Comparison of ENCODE assay signal across 8 cellular contexts in genomic region chr10:62638062-62638477, GRCh38.
DNase-seq lines count a peak whose midpoint lies in the region; ATAC-seq, FAIRE-seq and TF ChIP-seq lines count a peak whose summit lies in the region.

No MANE protein-coding gene starts in this region.

- TF ChIP-seq POLR2A in uterus (IDR thresholded peaks at IDR 0.05), result no peak

- DNase-seq in CD1c-positive myeloid dendritic cell (ENCODE audit: extremely low spot score), result peak; percentile 95
- peak; percentile 67 for DNase-seq in MM.1S
- DNase-seq in cardiac muscle cell (ENCODE audit: low read depth in 1 of 2, low spot score in 1 of 2), result peak; percentile 23 to 88
- DNase-seq in uterus, result peak; percentile 24 to 27
- DNase-seq in PC-9, result no peak
- no peak for DNase-seq in urothelium cell line (ENCODE audit: low spot score)
- no peak for DNase-seq in SHP77 (lab: John Stamatoyannopoulos, UW)

- H3K36me3 ChIP-seq in MM.1S (replicated peaks; ENCODE audit: insufficient read depth, low read length), result no peaks in the 10 kb centered on the region
- H3K36me3 ChIP-seq in cardiac muscle cell, result no peaks in the 10 kb centered on the region
- H3K36me3 ChIP-seq in uterus, result no peaks in the 10 kb centered on the region
- H3K36me3 ChIP-seq in PC-9 (ENCODE audit: low read depth), result no peaks in the 10 kb centered on the region

- peaks cover 32% of the 10 kb centered on the region for H3K4me1 ChIP-seq in MM.1S (ENCODE audit: low read length)
- peaks cover 17% of the 10 kb centered on the region for H3K4me1 ChIP-seq in cardiac muscle cell (ENCODE audit: low read depth)
- H3K4me1 ChIP-seq in uterus, result no peaks in the 10 kb centered on the region
- no peaks in the 10 kb centered on the region for H3K4me1 ChIP-seq in PC-9 (replicated peaks; ENCODE audit: insufficient read depth)

- H3F3A ChIP-seq in MM.1S (ENCODE audit: insufficient read depth, low read length) (peaks cover 24% of the 10 kb centered on the region), PC-9 (ENCODE audit: insufficient read depth, low read depth) (no peaks in the 10 kb centered on the region)

- CTCF ChIA-PET in PC-9 (lab: Charles Lee), result no interaction called here

- H3K4me3 ChIP-seq in MM.1S (ENCODE audit: low read length), result peak overlapping the region; percentile 28; the same call in 1 of the 2 replicates
- no peak overlapping the region for H3K4me3 ChIP-seq in cardiac muscle cell
- no peak overlapping the region for H3K4me3 ChIP-seq in uterus
- no peak overlapping the region for H3K4me3 ChIP-seq in PC-9

- no TSS peak for BruUV-seq in PC-9 (replicated peaks; lab: Mats Ljungman, UMichigan)

- no peaks in the 10 kb centered on the region for H3K27me3 ChIP-seq in MM.1S (replicated peaks; ENCODE audit: insufficient read depth, low read length)
- no peaks in the 10 kb centered on the region for H3K27me3 ChIP-seq in cardiac muscle cell
- H3K27me3 ChIP-seq in uterus, result no peaks in the 10 kb centered on the region
- H3K27me3 ChIP-seq in PC-9 (ENCODE audit: insufficient read depth, low read depth), result no peaks in the 10 kb centered on the region

- POLR2A ChIA-PET in PC-9 (lab: Charles Lee; ENCODE audit: unreplicated experiment), result no interaction called here

- H3K9me2 ChIP-seq in MM.1S (replicated peaks; ENCODE audit: insufficient read depth, low read length) (no peaks in the 10 kb centered on the region), PC-9 (ENCODE audit: insufficient read depth) (no peaks in the 10 kb centered on the region)

- H3K9ac ChIP-seq in MM.1S (ENCODE audit: low read length), result peak overlapping the region; percentile 42; the same call in 1 of the 2 replicates

- no peak for TF ChIP-seq CTCF in MM.1S (IDR thresholded peaks at IDR 0.05; ENCODE audit: low read length)
- TF ChIP-seq CTCF in cardiac muscle cell (IDR thresholded peaks at IDR 0.05; ENCODE audit: low read depth, low read length), result no peak
- TF ChIP-seq CTCF in uterus (IDR thresholded peaks at IDR 0.05), result no peak
- no peak for TF ChIP-seq CTCF in PC-9 (conservative IDR thresholded peaks at IDR 0.05)

- ATAC-seq in GM21529 (IDR thresholded peaks at IDR 0.05; ENCODE audit: unreplicated experiment), result peak; percentile 48

- H3K9me3 ChIP-seq in MM.1S (replicated peaks; ENCODE audit: insufficient read depth, low read length), result no peaks in the 10 kb centered on the region
- no peaks in the 10 kb centered on the region for H3K9me3 ChIP-seq in cardiac muscle cell (ENCODE audit: low read depth)
- no peaks in the 10 kb centered on the region for H3K9me3 ChIP-seq in uterus
- no peaks in the 10 kb centered on the region for H3K9me3 ChIP-seq in PC-9 (ENCODE audit: insufficient read depth, low read depth)

- peak overlapping the region; percentile 80 for H3K4me2 ChIP-seq in MM.1S (ENCODE audit: low read depth, low read length)
- H3K4me2 ChIP-seq in PC-9, result no peak overlapping the region

- intact Hi-C loops in uterus (cut with DNase I; ENCODE audit: low total_unique reads), result no loop called here
- intact Hi-C loops in PC-9 (cut with micrococcal nuclease; ENCODE audit: unreplicated experiment), result no loop called here

- H3K79me2 ChIP-seq in MM.1S (ENCODE audit: low read length) (no peaks in the 10 kb centered on the region), PC-9 (ENCODE audit: low read depth) (no peaks in the 10 kb centered on the region)

- H2AFZ ChIP-seq in MM.1S (ENCODE audit: low read length), result peak overlapping the region; percentile 72
- no peak overlapping the region for H2AFZ ChIP-seq in PC-9

- H3K27ac ChIP-seq in MM.1S (ENCODE audit: low read length), result peak overlapping the region; percentile 92
- peak overlapping the region; percentile 34 for H3K27ac ChIP-seq in cardiac muscle cell
- peak overlapping the region; percentile 59 to 64 for H3K27ac ChIP-seq in uterus
- no peak overlapping the region for H3K27ac ChIP-seq in PC-9

- FAIRE-seq in urothelium cell line (lab: Jason Lieb, UNC), result no peak

- no peaks in the 10 kb centered on the region for H4K20me1 ChIP-seq in MM.1S (ENCODE audit: insufficient read depth, low read length)
- H4K20me1 ChIP-seq in PC-9 (ENCODE audit: insufficient read depth), result no peaks in the 10 kb centered on the region

Comparison
In these comparisons a context has a peak if more than half of its experiments do, and no peak if none do; other contexts are left out.
1. DNase-seq: peak in CD1c-positive myeloid dendritic cell (single experiment), MM.1S (single experiment), cardiac muscle cell (2 of 2) and uterus (2 of 2); none in PC-9 (0 of 2), urothelium cell line (single experiment) and SHP77 (0 of 2).